Comparison of ENCODE assay signal across 29 cellular contexts in the genomic region with DNA sequence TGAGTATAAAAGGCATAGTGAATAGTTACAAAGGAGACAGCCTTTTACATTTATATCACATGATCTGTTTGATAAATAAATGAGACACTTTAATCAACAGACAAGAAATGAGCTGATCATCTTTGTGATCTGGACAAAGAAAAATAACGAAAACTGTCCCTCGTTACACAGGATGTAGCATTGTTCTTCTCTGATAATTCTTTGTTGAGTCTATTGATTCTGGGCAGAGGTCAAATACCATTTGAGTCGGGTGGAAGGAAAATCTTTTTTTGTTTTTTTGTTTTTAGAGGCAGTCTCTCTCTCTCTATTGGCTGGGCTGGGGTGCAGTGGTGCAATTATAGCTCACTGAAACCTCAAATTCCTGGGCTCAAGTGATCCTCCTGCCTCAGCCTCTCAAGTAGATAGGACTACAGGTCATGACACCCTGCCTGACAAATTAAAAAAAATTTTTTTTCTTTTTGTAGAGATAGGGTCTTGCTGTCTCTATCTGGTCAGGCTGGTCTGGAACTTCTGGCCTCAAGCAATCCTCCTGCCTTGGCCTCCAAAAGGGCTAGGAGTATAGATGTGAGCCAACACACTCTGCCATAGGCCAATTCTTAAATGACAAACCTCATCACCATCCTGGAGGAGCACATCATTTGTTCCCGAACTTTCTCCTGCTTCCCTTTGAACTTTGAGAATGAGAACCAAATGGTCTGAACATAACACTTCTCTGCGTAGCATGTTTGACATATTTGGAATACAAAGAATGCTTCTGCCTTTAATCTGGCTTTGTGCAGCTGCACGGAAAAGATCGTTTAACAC. TPM values are rescaled to one million over a fixed set of nuclear protein-coding genes. Genes with fewer than 3 reads are reported as not detected.
DNase-seq lines count a peak whose midpoint lies in the region; ATAC-seq, FAIRE-seq and TF ChIP-seq lines count a peak whose summit lies in the region.
"Had no signal": no experiment of that assay in that cellular context is flagged by ENCODE, and none has a peak within 500 bp of the region (broad histone marks: within the 10 kb centered on the region; RNA-seq: fewer than 3 reads in every experiment).

No MANE protein-coding gene starts in this region.

- H3K79me2 ChIP-seq in HepG2 (ENCODE audit: insufficient read depth, low read length), result no peaks in the 10 kb centered on the region

- no peak overlapping the region for H3K4me2 ChIP-seq in HepG2 (ENCODE audit: low read depth, low read length)
- H3K4me2 ChIP-seq: PC-9 had no signal

- in situ Hi-C loops in HepG2 (cut with HindIII; ENCODE audit: extremely low pct_ligation_motif_present, low pct_unique_long_range_greater_than_20kb) (no loop called here), HAP-1 (cut with MboI; ENCODE audit: low sequenced_read_pairs) (no loop called here)

- DNase-seq in HepG2 (ENCODE audit: low spot score) (peak; percentile 16), right lobe of liver (no peak), fibroblast of villous mesenchyme (ENCODE audit: low read depth) (peak; percentile 50), skeletal muscle cell (ENCODE audit: low read depth) (peak; percentile 4), uterus (no peak), HAP-1 (ENCODE audit: low spot score in 2 of 2) (no peak), GM10266 (ENCODE audit: extremely low spot score) (no peak), H7 (no peak)
- DNase-seq: Caco-2; CD8-positive, alpha-beta T cell; DMS 273 treated with DMSO at 0.1 percent for 48 hours; DMS79; GF-D8; NCI-H1092 treated with DMSO at 0.1 percent for 48 hours; NCI-H1436 treated with DMSO at 0.1 percent for 48 hours; NCI-H1930; NCI-H446 treated with DMSO at 0.1 percent for 48 hours; NCI-H526; NCI-H82; PC-9; SJCRH30 had no signal

- H3K9ac ChIP-seq in HepG2 (ENCODE audit: insufficient read depth, low read depth, low read length), result no peak overlapping the region

- H3K9me3 ChIP-seq in HepG2 (ENCODE audit: low read length) (peaks cover 8% of the 10 kb centered on the region), right lobe of liver (peaks cover 0 to 4% (median 0%) of the 10 kb centered on the region in 4 donors), uterus (no peaks in the 10 kb centered on the region), HAP-1 (peaks cover 6% of the 10 kb centered on the region; the same call in 1 of the 2 replicates)
- H3K9me3 ChIP-seq: Caco-2 had no signal

- H3K27me3 ChIP-seq in HepG2 (ENCODE audit: control insufficient read depth in 1 of 2, insufficient read depth in 2 of 2, low read length in 2 of 2) (no peaks in the 10 kb centered on the region), right lobe of liver (no peaks in the 10 kb centered on the region), uterus (no peaks in the 10 kb centered on the region), HAP-1 (ENCODE audit: low read depth) (no peaks in the 10 kb centered on the region), H7 (ENCODE audit: control insufficient read depth, insufficient read depth, low read length) (no peaks in the 10 kb centered on the region)
- H3K27me3 ChIP-seq: SJCRH30 had no signal

- TF ChIP-seq RAD21 in HepG2 (CRISPR knock-in tag; IDR thresholded peaks at IDR 0.05), result no peak

- TF ChIP-seq EP300 in HepG2 (IDR thresholded peaks at IDR 0.05; ENCODE audit: low read depth in 2 of 2, low read length in 2 of 2), result no peak
- no peak for TF ChIP-seq EP300 in HepG2 (CRISPR knock-in tag; IDR thresholded peaks at IDR 0.05; ENCODE audit: borderline replicate concordance)

- no peak for TF ChIP-seq CTCF in HepG2 (CRISPR knock-in tag; IDR thresholded peaks at IDR 0.05)
- no peak for TF ChIP-seq CTCF in right lobe of liver (IDR thresholded peaks at IDR 0.05)
- TF ChIP-seq CTCF in fibroblast of villous mesenchyme (IDR thresholded peaks at IDR 0.05; ENCODE audit: insufficient read depth, low read depth, low read length), result no peak
- TF ChIP-seq CTCF in uterus (IDR thresholded peaks at IDR 0.05), result no peak
- TF ChIP-seq CTCF in GM10266 (IDR thresholded peaks at IDR 0.05; ENCODE audit: control insufficient read depth, insufficient read depth, low read depth, missing control alignments), result no peak

- H3K4me3 ChIP-seq in HepG2 (replicated peaks in 1 of 3; ENCODE audit: insufficient read depth in 1 of 3, low read depth in 2 of 3, low read length in 3 of 3), result no peak overlapping the region
- no peak overlapping the region for H3K4me3 ChIP-seq in right lobe of liver
- H3K4me3 ChIP-seq in fibroblast of villous mesenchyme (ENCODE audit: low read depth, low read length), result no peak overlapping the region
- no peak overlapping the region for H3K4me3 ChIP-seq in skeletal muscle cell (ENCODE audit: low read depth, low read length)
- no peak overlapping the region for H3K4me3 ChIP-seq in uterus
- H3K4me3 ChIP-seq in HAP-1, result no peak overlapping the region
- no peak overlapping the region for H3K4me3 ChIP-seq in H7 (ENCODE audit: insufficient read depth, low read depth, low read length)
- H3K4me3 ChIP-seq: PC-9, SJCRH30 had no signal

- intact Hi-C loops in HepG2 (cut with micrococcal nuclease; ENCODE audit: unreplicated experiment) (no loop called here), right lobe of liver (cut with DNase I) (no loop called here), uterus (cut with DNase I; ENCODE audit: low total_unique reads) (no loop called here)

- H3K36me3 ChIP-seq in HepG2 (replicated peaks in 1 of 2; ENCODE audit: control insufficient read depth in 1 of 2, insufficient read depth in 2 of 2, low read length in 2 of 2), result no peaks in the 10 kb centered on the region
- no peaks in the 10 kb centered on the region for H3K36me3 ChIP-seq in right lobe of liver
- no peaks in the 10 kb centered on the region for H3K36me3 ChIP-seq in uterus
- H3K36me3 ChIP-seq in HAP-1 (replicated peaks), result no peaks in the 10 kb centered on the region
- H3K36me3 ChIP-seq in H7 (replicated peaks; ENCODE audit: control insufficient read depth, insufficient read depth, low read length), result no peaks in the 10 kb centered on the region
- H3K36me3 ChIP-seq: SJCRH30 had no signal

- 55% methylated on average over 7 of the region's 7 CpGs for WGBS in HepG2 (ENCODE audit: low lambda C conversion rate)
- 62% methylated on average over 7 of the region's 7 CpGs for WGBS in right lobe of liver (ENCODE audit: insufficient coverage, low coverage, low lambda C conversion rate, missing lambda C conversion rate)

- peaks cover 11% of the 10 kb centered on the region; the same call in 1 of the 2 replicates for H3K4me1 ChIP-seq in HepG2 (ENCODE audit: insufficient read depth, low read length)
- no peaks in the 10 kb centered on the region for H3K4me1 ChIP-seq in right lobe of liver
- H3K4me1 ChIP-seq in uterus, result no peaks in the 10 kb centered on the region
- peaks cover 5% of the 10 kb centered on the region for H3K4me1 ChIP-seq in HAP-1
- H3K4me1 ChIP-seq: Caco-2 had no signal

- no peaks in the 10 kb centered on the region for H4K20me1 ChIP-seq in HepG2 (ENCODE audit: insufficient read depth, low read length)

- TF ChIP-seq POLR2A in HepG2 (IDR thresholded peaks at IDR 0.05; ENCODE audit: insufficient read depth in 1 of 2, low read depth in 2 of 2, low read length in 2 of 2), result no peak
- TF ChIP-seq POLR2A in right lobe of liver (IDR thresholded peaks at IDR 0.05), result no peak
- no peak for TF ChIP-seq POLR2A in uterus (IDR thresholded peaks at IDR 0.05)

- H2AFZ ChIP-seq in HepG2 (ENCODE audit: low read length), result no peak overlapping the region
- H2AFZ ChIP-seq: PC-9 had no signal

- no peak overlapping the region for H3K27ac ChIP-seq in HepG2 (ENCODE audit: extremely low read length, insufficient read depth, low read length)
- H3K27ac ChIP-seq in right lobe of liver, result no peak overlapping the region
- peak overlapping the region; percentile 33 to 44 for H3K27ac ChIP-seq in uterus
- H3K27ac ChIP-seq: 22Rv1, C4-2B, PC-9, SJCRH30 had no signal

- FAIRE-seq in HepG2 (lab: Jason Lieb, UNC), result no peak
- FAIRE-seq: H54 had no signal

- peak; percentile 68 for ATAC-seq in HepG2
- no peak for ATAC-seq in right lobe of liver
- ATAC-seq: CD8-positive, alpha-beta T cell; Right ventricle myocardium inferior; SK-N-SH treated with all-trans-retinoic acid at 6 μM for 48 hours had no signal

- no TSS peak for BruUV-seq in HepG2 (replicated peaks; lab: Mats Ljungman, UMichigan)

- POLR2A ChIA-PET in HepG2 (lab: Yijun Ruan, JAX), result no interaction called here

- CTCF ChIA-PET in HepG2 (lab: Yijun Ruan, JAX; ENCODE audit: low intra/inter-chr PET ratio, low total read pairs), result no interaction called here

TF ChIP-seq in HepG2, 621 proteins besides CTCF, POLR2A, EP300 and RAD21 (continues in another document):
- no peak for TF ChIP-seq ZNF629 (CRISPR knock-in tag; conservative IDR thresholded peaks at IDR 0.05)
- TF ChIP-seq, protein P1, sequence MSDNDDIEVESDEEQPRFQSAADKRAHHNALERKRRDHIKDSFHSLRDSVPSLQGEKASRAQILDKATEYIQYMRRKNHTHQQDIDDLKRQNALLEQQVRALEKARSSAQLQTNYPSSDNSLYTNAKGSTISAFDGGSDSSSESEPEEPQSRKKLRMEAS (IDR thresholded peaks at IDR 0.05), result no peak

RNA-seq across cellular contexts. Expression of a gene that starts 41.9 kb away (rescaled TPM):
- total RNA-seq in HepG2 (2016; rRNA removed; fragmentation: Illumina TruSeq; extraction: Trizol) (5.1 and 8.9 TPM in 2 replicates), right lobe of liver (under 1 TPM; 0.31 to 0.93 (median 0.55) TPM), fibroblast of villous mesenchyme (1.6 and 3.9 TPM in 2 replicates), uterus (10 to 100 TPM in 1 of 4 donors, 1 to 10 TPM in 2, under 1 TPM in 1; 0.29 to 14.2 (median 4.1) TPM)
- 2.5 and 4.6 TPM in 2 replicates for total RNA-seq in HepG2 (2016; cell fraction: cytosol; rRNA removed; fragmentation: Illumina TruSeq; extraction: Trizol; ENCODE audit: low read depth)
- total RNA-seq in HepG2 (2016; cell fraction: insoluble cytoplasmic fraction; rRNA removed; fragmentation: Illumina TruSeq; extraction: Trizol), result 3.5 and 6.9 TPM in 2 replicates
- 2.6 and 3.3 TPM in 2 replicates for total RNA-seq in HepG2 (2016; cell fraction: membrane; rRNA removed; fragmentation: Illumina TruSeq; extraction: Trizol)
- total RNA-seq in HepG2 (2016; cell fraction: nucleus; rRNA removed; fragmentation: Illumina TruSeq; extraction: Trizol), result 4.1 and 5.5 TPM in 2 replicates
- 0.67 and 0.90 TPM in 2 replicates for polyA plus RNA-seq in HepG2 (2011; rRNA removed)
- 0.87 and 1.2 TPM in 2 replicates for polyA plus RNA-seq in HepG2 (2011; cell fraction: cytosol; rRNA removed)
- 0.24 and 0.33 TPM in 2 replicates for polyA plus RNA-seq in HepG2 (2011; cell fraction: nucleus; rRNA removed)
- 0.55 and 0.60 TPM in 2 replicates for polyA plus RNA-seq in HepG2 (2012)
- polyA plus RNA-seq in HepG2 (2016; cell fraction: cytosol; fragmentation: Illumina TruSeq; extraction: Trizol; ENCODE audit: low read depth), result 0.19 and 0.36 TPM in 2 replicates
- 4.2 and 4.9 TPM in 2 replicates for polyA plus RNA-seq in HepG2 (2016; cell fraction: insoluble cytoplasmic fraction; fragmentation: Illumina TruSeq; extraction: Trizol; ENCODE audit: low read depth)
- polyA plus RNA-seq in HepG2 (2016; cell fraction: membrane; fragmentation: Illumina TruSeq; extraction: Trizol; ENCODE audit: low read depth), result 0.62 and 0.71 TPM in 2 replicates
- polyA plus RNA-seq in HepG2 (2016; cell fraction: nucleus; fragmentation: Illumina TruSeq; extraction: Trizol; ENCODE audit: insufficient read depth, low read depth), result 1.8 and 4.2 TPM in 2 replicates
- polyA minus RNA-seq in HepG2 (2011; rRNA and poly(A)+ RNA removed; ENCODE audit: low replicate concordance), result 0.02 and 1.5 TPM in 2 replicates
- 1.1 and 1.3 TPM in 2 replicates for polyA minus RNA-seq in HepG2 (2011; cell fraction: cytosol; rRNA and poly(A)+ RNA removed)
- 2.0 and 4.2 TPM in 2 replicates for polyA minus RNA-seq in HepG2 (2011; cell fraction: nucleus; rRNA and poly(A)+ RNA removed)
- 0.11 and 0.55 TPM in 2 replicates for total RNA-seq in H7 (2014; rRNA removed; shearing (Covaris generic))
- total RNA-seq: B cell; CD8-positive, alpha-beta T cell; RPMI7951; SJCRH30 had no signal
- polyA plus RNA-seq: IgD-negative memory B cell had no signal

Comparison
In these comparisons a context has a peak if more than half of its experiments do, and no peak if none do; other contexts are left out.
1. DNase-seq: peak in HepG2 (single experiment), fibroblast of villous mesenchyme (single experiment) and skeletal muscle cell (single experiment); none in right lobe of liver (0 of 3), uterus (0 of 2), HAP-1 (0 of 2), GM10266 (single experiment) and H7 (single experiment).
2. H3K27ac ChIP-seq: peak in uterus (2 of 2); none in HepG2 (single experiment) and right lobe of liver (0 of 3).